ENCODE assay signal across 27 cellular contexts in the genomic region with DNA sequence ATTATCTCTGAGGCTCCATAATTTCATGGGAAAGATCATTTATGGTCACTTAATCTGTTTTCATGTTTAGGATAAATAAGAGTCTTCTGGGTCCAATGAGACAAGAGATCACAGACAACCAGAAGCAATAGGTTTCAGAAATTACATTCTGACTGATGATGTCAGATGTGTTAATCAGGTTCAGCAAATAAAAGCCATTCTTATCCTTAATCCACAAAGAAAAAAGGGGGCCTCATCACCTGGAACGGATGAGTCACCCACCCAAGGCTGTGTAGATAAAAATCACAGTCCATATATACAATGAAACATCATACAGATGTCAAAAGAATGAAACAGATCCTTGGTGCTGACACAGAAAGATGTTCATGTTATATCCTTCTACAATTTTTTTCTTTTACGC. TPM values are rescaled to one million over a fixed set of nuclear protein-coding genes. Genes with fewer than 3 reads are reported as not detected.
DNase-seq lines count a peak whose midpoint lies in the region; ATAC-seq, FAIRE-seq and TF ChIP-seq lines count a peak whose summit lies in the region.
"Had no signal": no experiment of that assay in that cellular context is flagged by ENCODE, and none has a peak within 500 bp of the region (broad histone marks: within the 10 kb centered on the region; RNA-seq: fewer than 3 reads in every experiment).

No MANE protein-coding gene starts in this region.

- H3K9me1 ChIP-seq in endothelial cell of umbilical vein (replicated peaks; ENCODE audit: control insufficient read depth, extremely low read depth, insufficient read depth, low read length), result no peaks in the 10 kb centered on the region

- no peak for ATAC-seq in HG02678 (IDR thresholded peaks at IDR 0.05; ENCODE audit: unreplicated experiment)
- ATAC-seq: activated T-helper 17 cell treated with anti-CD3 and anti-CD28 coated beads, Interleukin-2, amount 50 U/mL, for 72 hours; GM12878; heart right ventricle; stimulated activated effector memory CD8-positive, alpha-beta T cell treated with anti-CD3 and anti-CD28 coated beads, Interleukin-12 subunit alpha, Interleukin-12 subunit beta, amount 100 ng/mL, for 72 hours; upper lobe of right lung had no signal

- intact Hi-C loops in endothelial cell of umbilical vein (cut with micrococcal nuclease), result no loop called here

- peak; percentile 81 for FAIRE-seq in endothelial cell of umbilical vein (lab: Jason Lieb, UNC)
- FAIRE-seq: GM12878, H54, TTC549 had no signal

- no TSS peak for BruUV-seq in endothelial cell of umbilical vein (replicated peaks; lab: Mats Ljungman, UMichigan)

- no peaks in the 10 kb centered on the region for H3K79me2 ChIP-seq in endothelial cell of umbilical vein (ENCODE audit: control insufficient read depth, insufficient read depth, low read length)

- CTCF ChIA-PET in endothelial cell of umbilical vein (lab: Charles Lee), result no interaction called here

- no peak overlapping the region for H3K4me2 ChIP-seq in endothelial cell of umbilical vein (ENCODE audit: insufficient read depth, low read length)
- H3K4me2 ChIP-seq: BLaER1 had no signal

- no peaks in the 10 kb centered on the region for H3K4me1 ChIP-seq in endothelial cell of umbilical vein (ENCODE audit: control insufficient read depth, extremely low read depth, insufficient read depth, low read length)
- H3K4me1 ChIP-seq: BLaER1, heart right ventricle, Peyer's patch, upper lobe of right lung had no signal

- H2AFZ ChIP-seq in endothelial cell of umbilical vein (ENCODE audit: low read depth, low read length), result no peak overlapping the region

- H3K27me3 ChIP-seq in endothelial cell of umbilical vein (ENCODE audit: control insufficient read depth in 2 of 2, insufficient read depth in 2 of 2, low read length in 2 of 2), result no peaks in the 10 kb centered on the region
- H3K27me3 ChIP-seq: BLaER1, Peyer's patch, upper lobe of right lung had no signal

- H3K9me3 ChIP-seq in endothelial cell of umbilical vein (replicated peaks; ENCODE audit: control insufficient read depth, insufficient read depth, low read length), result no peaks in the 10 kb centered on the region
- H3K9me3 ChIP-seq: BLaER1, heart right ventricle, Peyer's patch, upper lobe of right lung had no signal

- POLR2A ChIA-PET in endothelial cell of umbilical vein (lab: Charles Lee), result no interaction called here

- TF ChIP-seq CTCF in endothelial cell of umbilical vein (IDR thresholded peaks at IDR 0.05; ENCODE audit: extremely low read depth in 1 of 2, insufficient read depth in 1 of 2, low read depth in 1 of 2, low read length in 2 of 2), result no peak

- dilution Hi-C loops in endothelial cell of umbilical vein (cut with MboI; ENCODE audit: extremely low pct_ligation_motif_present, low sequenced_read_pairs), result no loop called here

- no peak for TF ChIP-seq POLR2A in endothelial cell of umbilical vein (IDR thresholded peaks at IDR 0.05; ENCODE audit: low read depth, low read length)

- no peaks in the 10 kb centered on the region for H4K20me1 ChIP-seq in endothelial cell of umbilical vein (replicated peaks; ENCODE audit: control insufficient read depth, extremely low read depth, insufficient read depth, low read length)
- H4K20me1 ChIP-seq: BLaER1 had no signal

- H3K9ac ChIP-seq in endothelial cell of umbilical vein (replicated peaks; ENCODE audit: extremely low read depth, insufficient read depth, low read length), result no peak overlapping the region
- H3K9ac ChIP-seq: BLaER1 had no signal

- H3K36me3 ChIP-seq in endothelial cell of umbilical vein (ENCODE audit: control insufficient read depth in 2 of 2, extremely low read depth in 1 of 2, insufficient read depth in 2 of 2, low read length in 2 of 2), result no peaks in the 10 kb centered on the region
- H3K36me3 ChIP-seq: BLaER1, heart right ventricle, Peyer's patch, upper lobe of right lung had no signal

- no peak overlapping the region for H3K4me3 ChIP-seq in endothelial cell of umbilical vein (replicated peaks in 1 of 3; ENCODE audit: insufficient read depth in 1 of 3, low read depth in 1 of 3, low read length in 3 of 3)
- H3K4me3 ChIP-seq: BLaER1, dorsolateral prefrontal cortex, GM12878, heart right ventricle, Peyer's patch, upper lobe of right lung had no signal

- DNase-seq in NCI-H748 (lab: John Stamatoyannopoulos, UW; ENCODE audit: unreplicated experiment) (peak; percentile 11), NCI-H748 treated with DMSO at 0.1 percent for 48 hours (lab: John Stamatoyannopoulos, UW) (no peak), A172 (ENCODE audit: low spot score) (peak; percentile 0), HT1080 (ENCODE audit: low read depth) (peak; percentile 1), endothelial cell of umbilical vein (ENCODE audit: low read depth, low spot score) (no peak), C1 segment of cervical spinal cord (lab: John Stamatoyannopoulos, UW) (no peak), kidney tubule cell (ENCODE audit: low spot score) (no peak)
- DNase-seq: ACHN; activated CD4-positive, CD25-positive, alpha-beta regulatory T cell treated with anti-CD3 and anti-CD28 coated beads, Interleukin-2, amount 50 U/mL, for 72 hours; activated naive CD8-positive, alpha-beta T cell treated with anti-CD3 and anti-CD28 coated beads, Interleukin-2, amount 10 ng/mL, durations not matched to agents 7 days and 5 days; dorsolateral prefrontal cortex; heart right ventricle; Karpas-422; MV-4-11; NCI-H2029; NCI-H510A; Peyer's patch; substantia nigra; T-helper 1 cell; upper lobe of right lung had no signal

- no peak overlapping the region for H3K27ac ChIP-seq in endothelial cell of umbilical vein (ENCODE audit: insufficient read depth, low read depth, low read length)
- H3K27ac ChIP-seq: BLaER1, dorsolateral prefrontal cortex, heart right ventricle, Peyer's patch, upper lobe of right lung had no signal

TF ChIP-seq in endothelial cell of umbilical vein, 7 proteins besides CTCF, POLR2A, EP300 and RAD21:
- TF ChIP-seq MYC (IDR thresholded peaks at IDR 0.05; ENCODE audit: low read depth, low read length) (no peak), JUN (IDR thresholded peaks at IDR 0.05; ENCODE audit: borderline replicate concordance, insufficient read depth, insufficient read length, low read depth) (peak; percentile 14), FOS (IDR thresholded peaks at IDR 0.05; ENCODE audit: borderline replicate concordance, insufficient read depth, low read length) (no peak)

RNA-seq across cellular contexts. Expression of gene SYTL4, which starts 36.6 kb away (rescaled TPM):
- 5.4 and 5.7 TPM in 2 replicates for total RNA-seq in A172 (2014; rRNA removed; shearing (Covaris generic))
- total RNA-seq in HT1080 (2014; rRNA removed; shearing (Covaris generic)), result 7.1 and 11.3 TPM in 2 replicates
- polyA plus RNA-seq in HT1080 (2015; cell fraction: cytosol; rRNA removed), result 2.5 and 2.8 TPM in 2 replicates
- 11.3 and 13.1 TPM in 2 replicates for polyA plus RNA-seq in HT1080 (2015; cell fraction: nucleus; rRNA removed)
- total RNA-seq in endothelial cell of umbilical vein, result 18.4 and 25.6 TPM in 2 replicates
- 8.1 and 44.1 TPM in 2 replicates for polyA plus RNA-seq in endothelial cell of umbilical vein
- 11.5 and 12.7 TPM in 2 replicates for polyA plus RNA-seq in endothelial cell of umbilical vein (2011; cell fraction: cytosol; rRNA removed)
- polyA plus RNA-seq in endothelial cell of umbilical vein (2011; cell fraction: nucleus; rRNA removed), result 37.0 and 62.6 TPM in 2 replicates
- 27.8 and 36.1 TPM in 2 replicates for polyA plus RNA-seq in endothelial cell of umbilical vein (2012)
- polyA minus RNA-seq in endothelial cell of umbilical vein, result 21.4 TPM in 2 replicates
- 8.8 TPM for polyA minus RNA-seq in endothelial cell of umbilical vein (2011; cell fraction: cytosol; rRNA and poly(A)+ RNA removed)
- polyA minus RNA-seq in endothelial cell of umbilical vein (2011; cell fraction: nucleus; rRNA and poly(A)+ RNA removed), result 21.5 and 26.0 TPM in 2 replicates
- total RNA-seq: activated naive CD8-positive, alpha-beta T cell treated with anti-CD3 and anti-CD28 coated beads, Interleukin-2, amount 10 ng/mL, durations not matched to agents 7 days and 5 days; activated T-helper 17 cell treated with anti-CD3 and anti-CD28 coated beads, Interleukin-2, amount 50 U/mL, for 72 hours had no signal

RNA-seq across cellular contexts. Expression of gene SRPX2, which starts 51.3 kb away (rescaled TPM):
- 0.22 and 1.3 TPM in 2 replicates for total RNA-seq in A172 (2014; rRNA removed; shearing (Covaris generic))
- total RNA-seq in HT1080 (2014; rRNA removed; shearing (Covaris generic)), result 10.3 and 13.0 TPM in 2 replicates
- polyA plus RNA-seq in HT1080 (2015; cell fraction: cytosol; rRNA removed), result 9.3 and 11.4 TPM in 2 replicates
- polyA plus RNA-seq in HT1080 (2015; cell fraction: nucleus; rRNA removed), result 40.4 and 42.3 TPM in 2 replicates
- 124 and 133 TPM in 2 replicates for total RNA-seq in endothelial cell of umbilical vein
- polyA plus RNA-seq in endothelial cell of umbilical vein, result 260 and 265 TPM in 2 replicates
- 193 and 194 TPM in 2 replicates for polyA plus RNA-seq in endothelial cell of umbilical vein (2011; cell fraction: cytosol; rRNA removed)
- polyA plus RNA-seq in endothelial cell of umbilical vein (2011; cell fraction: nucleus; rRNA removed), result 366 and 392 TPM in 2 replicates
- 154 and 267 TPM in 2 replicates for polyA plus RNA-seq in endothelial cell of umbilical vein (2012)
- 336 and 411 TPM in 2 replicates for polyA minus RNA-seq in endothelial cell of umbilical vein
- polyA minus RNA-seq in endothelial cell of umbilical vein (2011; cell fraction: cytosol; rRNA and poly(A)+ RNA removed), result not detected
- 177 and 282 TPM in 2 replicates for polyA minus RNA-seq in endothelial cell of umbilical vein (2011; cell fraction: nucleus; rRNA and poly(A)+ RNA removed)
- total RNA-seq: activated naive CD8-positive, alpha-beta T cell treated with anti-CD3 and anti-CD28 coated beads, Interleukin-2, amount 10 ng/mL, durations not matched to agents 7 days and 5 days; activated T-helper 17 cell treated with anti-CD3 and anti-CD28 coated beads, Interleukin-2, amount 50 U/mL, for 72 hours; GM12878 had no signal
- polyA plus RNA-seq: GM12878 had no signal

RNA-seq across cellular contexts. Expression of gene TSPAN6, which starts 58.7 kb away (rescaled TPM):
- 0.48 TPM in 1 of 2 replicates, not detected in the other for total RNA-seq in A172 (2014; rRNA removed; shearing (Covaris generic))
- total RNA-seq in HT1080 (2014; rRNA removed; shearing (Covaris generic)), result 16.3 and 17.5 TPM in 2 replicates
- 16.4 and 17.7 TPM in 2 replicates for polyA plus RNA-seq in HT1080 (2015; cell fraction: cytosol; rRNA removed)
- 13.3 and 14.3 TPM in 2 replicates for polyA plus RNA-seq in HT1080 (2015; cell fraction: nucleus; rRNA removed)
- total RNA-seq in endothelial cell of umbilical vein, result 43.1 and 44.6 TPM in 2 replicates
- 53.7 and 65.5 TPM in 2 replicates for polyA plus RNA-seq in endothelial cell of umbilical vein
- 49.6 and 50.0 TPM in 2 replicates for polyA plus RNA-seq in endothelial cell of umbilical vein (2011; cell fraction: cytosol; rRNA removed)
- 27.1 and 34.2 TPM in 2 replicates for polyA plus RNA-seq in endothelial cell of umbilical vein (2011; cell fraction: nucleus; rRNA removed)
- polyA plus RNA-seq in endothelial cell of umbilical vein (2012), result 56.7 and 72.5 TPM in 2 replicates
- 50.2 and 54.1 TPM in 2 replicates for polyA minus RNA-seq in endothelial cell of umbilical vein
- 13.7 TPM for polyA minus RNA-seq in endothelial cell of umbilical vein (2011; cell fraction: cytosol; rRNA and poly(A)+ RNA removed)
- 12.6 and 14.1 TPM in 2 replicates for polyA minus RNA-seq in endothelial cell of umbilical vein (2011; cell fraction: nucleus; rRNA and poly(A)+ RNA removed)
- total RNA-seq: activated T-helper 17 cell treated with anti-CD3 and anti-CD28 coated beads, Interleukin-2, amount 50 U/mL, for 72 hours had no signal

Comparison
In these comparisons a context has a peak if more than half of its experiments do, and no peak if none do; other contexts are left out.
1. DNase-seq: peak in NCI-H748 (single experiment), A172 (single experiment) and HT1080 (single experiment); none in NCI-H748 treated with DMSO at 0.1 percent for 48 hours (single experiment), endothelial cell of umbilical vein (single experiment), C1 segment of cervical spinal cord (0 of 14) and kidney tubule cell (single experiment).
2. RNA of gene TSPAN6, which starts 58.7 kb away (total RNA-seq): 43.1 to 44.6 TPM in endothelial cell of umbilical vein and 16.3 to 17.5 TPM in HT1080; 0.48 TPM in A172; every median in the first group is over 10 times any median in the second.